19 cellular contexts compared by ENCODE assay signal in genomic region chr1:30034105-30034626, GRCh38.
"Had no signal": no experiment of that assay in that cellular context is flagged by ENCODE, and none has a peak within 500 bp of the region (broad histone marks: within the 10 kb centered on the region; RNA-seq: fewer than 3 reads in every experiment).

No MANE protein-coding gene starts in this region.

- H3K36me3 Mint-ChIP-seq: naive thymus-derived CD4-positive, alpha-beta T cell; stimulated activated effector memory CD8-positive, alpha-beta T cell treated with anti-CD3 and anti-CD28 coated beads, Interleukin-12 subunit alpha, Interleukin-12 subunit beta, amount 100 ng/mL, for 72 hours; type B pancreatic cell had no signal

- H3K27me3 ChIP-seq: ovary had no signal

- H3K4me3 ChIP-seq: coronary artery, gastrocnemius medialis, left lung, ovary, psoas muscle, sigmoid colon, stomach, tibial artery had no signal

- H3K27ac Mint-ChIP-seq: naive thymus-derived CD4-positive, alpha-beta T cell; stimulated activated effector memory CD8-positive, alpha-beta T cell treated with anti-CD3 and anti-CD28 coated beads, Interleukin-12 subunit alpha, Interleukin-12 subunit beta, amount 100 ng/mL, for 72 hours; type B pancreatic cell had no signal

- H3K36me3 ChIP-seq: gastrocnemius medialis, left lung, ovary, sigmoid colon, stomach, tibial artery had no signal

- H3K27ac ChIP-seq: coronary artery, gastrocnemius medialis, left lung, ovary, psoas muscle, sigmoid colon, stomach, tibial artery had no signal

- ATAC-seq: gastrocnemius medialis; left lung; naive thymus-derived CD4-positive, alpha-beta T cell; psoas muscle; right cardiac atrium; stimulated activated effector memory CD8-positive, alpha-beta T cell treated with anti-CD3 and anti-CD28 coated beads, Interleukin-12 subunit alpha, Interleukin-12 subunit beta, amount 100 ng/mL, for 72 hours had no signal

- H3K27me3 Mint-ChIP-seq: type B pancreatic cell had no signal

- DNase-seq: gastrocnemius medialis; left cardiac atrium; left lung; mesenchymal stem cell; midbrain; occipital lobe; ovary; psoas muscle; right cardiac atrium; sigmoid colon; stimulated activated CD4-positive, alpha-beta T cell treated with anti-CD3 and anti-CD28 coated beads, Interleukin-2, amount 100 ng/mL, for 24 hours; stimulated activated naive CD4-positive, alpha-beta T cell treated with Interleukin-2 at 50 U/mL for 16 hours; stomach had no signal

- H3K4me3 Mint-ChIP-seq: naive thymus-derived CD4-positive, alpha-beta T cell; stimulated activated effector memory CD8-positive, alpha-beta T cell treated with anti-CD3 and anti-CD28 coated beads, Interleukin-12 subunit alpha, Interleukin-12 subunit beta, amount 100 ng/mL, for 72 hours; type B pancreatic cell had no signal

- H3K9me3 ChIP-seq: gastrocnemius medialis, left lung, ovary, psoas muscle, tibial artery had no signal

- H3K4me1 ChIP-seq: gastrocnemius medialis, left lung, psoas muscle, sigmoid colon, stomach had no signal

- FAIRE-seq: urothelium cell line had no signal
